ENCODE assay signal across 9 cellular contexts in the genomic region with DNA sequence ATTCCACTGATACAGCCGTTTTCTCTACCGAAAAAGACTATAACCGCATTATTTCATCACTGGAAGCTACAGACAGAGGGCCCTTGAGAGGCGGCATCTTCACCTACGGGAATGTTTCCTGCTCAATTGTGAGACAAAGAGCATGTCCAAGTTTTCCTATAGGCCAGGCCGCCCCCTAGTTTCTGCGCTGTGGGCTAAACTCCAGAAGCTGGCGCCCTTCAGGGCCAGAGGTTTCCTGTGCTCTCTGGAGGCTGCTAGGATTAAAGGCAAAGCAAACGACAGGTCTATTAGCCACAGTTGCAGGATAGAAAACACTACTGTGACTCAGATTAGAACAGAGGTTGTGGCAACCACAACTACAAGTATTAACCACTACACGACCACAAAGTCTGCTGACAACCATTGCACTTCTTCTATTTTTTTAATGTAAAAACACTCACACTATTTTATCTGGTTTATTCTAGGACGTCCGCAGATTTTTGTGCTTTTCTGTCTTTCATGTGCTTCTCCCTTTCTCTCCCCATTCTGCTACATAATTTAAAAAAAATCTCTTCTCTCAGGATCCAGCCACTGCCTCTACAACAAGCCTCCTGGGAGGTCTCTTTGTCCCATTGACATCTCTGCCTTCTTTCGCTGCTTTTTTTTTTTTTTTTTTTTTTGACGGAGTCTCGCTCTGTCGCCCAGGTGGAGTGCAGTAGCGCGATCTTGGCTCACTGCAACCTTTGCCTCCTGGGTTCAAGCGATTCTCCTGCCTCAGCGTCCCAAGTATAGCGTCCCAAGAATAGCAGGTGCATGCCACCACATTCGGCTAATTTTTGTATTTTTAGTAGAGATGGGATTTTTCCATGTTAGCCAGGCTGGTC. TPM values are rescaled to one million over a fixed set of nuclear protein-coding genes. Genes with fewer than 3 reads are reported as not detected.
A peak's percentile ranks its signal among the peaks of the same experiment; 100 is the strongest.
DNase-seq lines count a peak whose midpoint lies in the region; ATAC-seq, FAIRE-seq and TF ChIP-seq lines count a peak whose summit lies in the region.
"Not testable (repeated sequence)": the region's sequence is repeated elsewhere in the genome, so short reads cannot be mapped to it uniquely, and the experiment has no call there.
"Had no signal": no experiment of that assay in that cellular context is flagged by ENCODE, and none has a peak within 500 bp of the region (broad histone marks: within the 10 kb centered on the region; RNA-seq: fewer than 3 reads in every experiment).

No MANE protein-coding gene starts in this region.

- peaks cover 24% of the 10 kb centered on the region for H3K27me3 Mint-ChIP-seq in activated CD8-positive, alpha-beta T cell treated with anti-CD3 and anti-CD28 coated beads for 36 hours

- not testable (repeated sequence) for H3K27ac ChIP-seq in K562 (ENCODE audit: extremely low read depth, low read depth, low read length)

- not testable (repeated sequence) for H3K4me3 ChIP-seq in K562

- H3K79me2 ChIP-seq in K562 (ENCODE audit: control insufficient read depth, insufficient read depth, low read length): not testable (repeated sequence)

- in situ Hi-C loops in K562 (cut with MboI): loop anchor here (5.0 kb wide), 1 partner anchor 50 kb away; no protein-coding TSS in a partner anchor

- H3K36me3 ChIP-seq in K562 (ENCODE audit: control insufficient read depth, insufficient read depth, low read length): not testable (repeated sequence)

- peak overlapping the region; percentile 14 for H3K4me3 Mint-ChIP-seq in activated CD8-positive, alpha-beta T cell treated with anti-CD3 and anti-CD28 coated beads for 36 hours

- not testable (repeated sequence) for H3K9me3 ChIP-seq in K562 (replicated peaks; ENCODE audit: control insufficient read depth, insufficient read depth, low read depth, low read length)

- H3K4me1 Mint-ChIP-seq in activated CD8-positive, alpha-beta T cell treated with anti-CD3 and anti-CD28 coated beads for 36 hours (ENCODE audit: low read depth): peaks cover 28% of the 10 kb centered on the region

- not testable (repeated sequence) for FAIRE-seq in K562 (lab: Jason Lieb, UNC)

- H3K4me2 ChIP-seq in K562 (ENCODE audit: insufficient read depth, low read length): not testable (repeated sequence)

- not testable (repeated sequence) for H2AFZ ChIP-seq in K562 (ENCODE audit: low read depth, low read length)

- not testable (repeated sequence) for H3K9ac ChIP-seq in K562 (ENCODE audit: insufficient read depth in 1 of 2, low read depth in 2 of 2, low read length in 2 of 2)

- H3K36me3 Mint-ChIP-seq in activated CD8-positive, alpha-beta T cell treated with anti-CD3 and anti-CD28 coated beads for 36 hours (ENCODE audit: low read depth): not testable (repeated sequence)

- not testable (repeated sequence) for TF ChIP-seq RAD21 in K562 (CRISPR knock-in tag; conservative IDR thresholded peaks at IDR 0.05 in 1 of 2, IDR thresholded peaks at IDR 0.05 in 1 of 2)

- H3K27me3 ChIP-seq in K562 (ENCODE audit: control insufficient read depth in 2 of 2, insufficient read depth in 2 of 2, low read length in 2 of 2): not testable (repeated sequence)

- not testable (repeated sequence) for H4K20me1 ChIP-seq in K562 (replicated peaks; ENCODE audit: control insufficient read depth, insufficient read depth, low read length)

- not testable (repeated sequence) for ATAC-seq in activated CD8-positive, alpha-beta T cell treated with anti-CD3 and anti-CD28 coated beads for 36 hours; K562; stimulated activated naive CD8-positive, alpha-beta T cell treated with anti-CD3 and anti-CD28 coated beads, Interleukin-15, Interleukin-2, amounts not matched to agents 100 U/mL and 50 U/mL, for 24 hours

- intact Hi-C loops in activated CD8-positive, alpha-beta T cell treated with anti-CD3 and anti-CD28 coated beads for 36 hours (cut with micrococcal nuclease); K562 (cut with micrococcal nuclease): not testable (repeated sequence)

- peaks cover 0 to 15% of the 10 kb centered on the region in 2 experiments; a peak in 3 of 5 replicates for H3K4me1 ChIP-seq in K562 (replicated peaks in 1 of 2; ENCODE audit: control insufficient read depth in 2 of 2, insufficient read depth in 2 of 2, low read length in 2 of 2)

- not testable (repeated sequence) for H3K9me3 Mint-ChIP-seq in activated CD8-positive, alpha-beta T cell treated with anti-CD3 and anti-CD28 coated beads for 36 hours

- TF ChIP-seq POLR2A in K562 (conservative IDR thresholded peaks at IDR 0.05): not testable (repeated sequence)

- not testable (repeated sequence) for TF ChIP-seq EP300 in K562 (IDR thresholded peaks at IDR 0.05; ENCODE audit: low read length)

- peak; percentile 0 for DNase-seq in D341Med (ENCODE audit: low spot score)
- DNase-seq in GM20000 (ENCODE audit: low spot score): peak; percentile 56
- DNase-seq in LHCN-M2 (ENCODE audit: low read depth): peak; percentile 36
- peak; percentile 25 for DNase-seq in SIG-M5 (lab: John Stamatoyannopoulos, UW)
- peak; percentile 64 for DNase-seq in activated CD8-positive, alpha-beta T cell treated with anti-CD3 and anti-CD28 coated beads for 36 hours
- DNase-seq in K562 (ENCODE audit: extremely low read depth in 1 of 4, low spot score in 3 of 4): not testable (repeated sequence)
- peak; percentile 18 for DNase-seq in kidney tubule cell (ENCODE audit: low spot score)
- peak; percentile 15 for DNase-seq in stimulated activated naive CD8-positive, alpha-beta T cell treated with anti-CD3 and anti-CD28 coated beads, Interleukin-15, Interleukin-2, amounts not matched to agents 100 U/mL and 50 U/mL, for 24 hours

- not testable (repeated sequence) for TF ChIP-seq CTCF in GM20000 (IDR thresholded peaks at IDR 0.05; ENCODE audit: extremely low read depth, missing control alignments); activated CD8-positive, alpha-beta T cell treated with anti-CD3 and anti-CD28 coated beads for 36 hours (IDR thresholded peaks at IDR 0.05); K562 (IDR thresholded peaks at IDR 0.05 in 2 of 3, conservative IDR thresholded peaks at IDR 0.05 in 1 of 3; ENCODE audit: insufficient read depth in 2 of 3, low read depth in 1 of 3, low read length in 3 of 3)

- not testable (repeated sequence) for BruUV-seq in K562 (replicated peaks; lab: Mats Ljungman, UMichigan)

- POLR2A ChIA-PET in activated CD8-positive, alpha-beta T cell treated with anti-CD3 and anti-CD28 coated beads for 36 hours (lab: Charles Lee); K562 (lab: Yijun Ruan, JAX): not testable (repeated sequence)

- H3K27ac Mint-ChIP-seq in activated CD8-positive, alpha-beta T cell treated with anti-CD3 and anti-CD28 coated beads for 36 hours: peak overlapping the region; percentile 57

- WGBS in K562 (ENCODE audit: insufficient coverage, low coverage, missing lambda C conversion rate): 78% methylated on average over 18 of the region's 22 CpGs

- not testable (repeated sequence) for H3K9me1 ChIP-seq in K562 (ENCODE audit: control insufficient read depth, insufficient read depth, low read length)

- CTCF ChIA-PET in activated CD8-positive, alpha-beta T cell treated with anti-CD3 and anti-CD28 coated beads for 36 hours (lab: Charles Lee); K562 (lab: Yijun Ruan, JAX; ENCODE audit: low intra/inter-chr PET ratio): not testable (repeated sequence)

TF ChIP-seq in K562, 482 proteins besides CTCF, POLR2A, EP300 and RAD21:
- TF ChIP-seq, protein P1, sequence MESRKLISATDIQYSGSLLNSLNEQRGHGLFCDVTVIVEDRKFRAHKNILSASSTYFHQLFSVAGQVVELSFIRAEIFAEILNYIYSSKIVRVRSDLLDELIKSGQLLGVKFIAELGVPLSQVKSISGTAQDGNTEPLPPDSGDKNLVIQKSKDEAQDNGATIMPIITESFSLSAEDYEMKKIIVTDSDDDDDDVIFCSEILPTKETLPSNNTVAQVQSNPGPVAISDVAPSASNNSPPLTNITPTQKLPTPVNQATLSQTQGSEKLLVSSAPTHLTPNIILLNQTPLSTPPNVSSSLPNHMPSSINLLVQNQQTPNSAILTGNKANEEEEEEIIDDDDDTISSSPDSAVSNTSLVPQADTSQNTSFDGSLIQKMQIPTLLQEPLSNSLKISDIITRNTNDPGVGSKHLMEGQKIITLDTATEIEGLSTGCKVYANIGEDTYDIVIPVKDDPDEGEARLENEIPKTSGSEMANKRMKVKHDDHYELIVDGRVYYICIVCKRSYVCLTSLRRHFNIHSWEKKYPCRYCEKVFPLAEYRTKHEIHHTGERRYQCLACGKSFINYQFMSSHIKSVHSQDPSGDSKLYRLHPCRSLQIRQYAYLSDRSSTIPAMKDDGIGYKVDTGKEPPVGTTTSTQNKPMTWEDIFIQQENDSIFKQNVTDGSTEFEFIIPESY (CRISPR knock-in tag; IDR thresholded peaks at IDR 0.05): peak; percentile 79
- 0 out of 2 replicates have a peak, but pooled peaks have one; percentile 43 for TF ChIP-seq ZNF766 (CRISPR knock-in tag; conservative IDR thresholded peaks at IDR 0.05)

RNA-seq across cellular contexts. Expression of a gene that starts 10.1 kb away (rescaled TPM):
- under 0.01 TPM in 1 of 2 replicates, not detected in the other for total RNA-seq in LHCN-M2 (2014; rRNA removed)
- 19.4 TPM for polyA plus RNA-seq in LHCN-M2 (2012)
- 1,000 to 10,000 TPM in 1 of 2 experiments, 100 to 1,000 TPM in 1; 820 to 1,043 TPM for total RNA-seq in activated CD8-positive, alpha-beta T cell treated with anti-CD3 and anti-CD28 coated beads for 36 hours
- under 0.01 TPM in 2 replicates for total RNA-seq in K562 (2011; cell fraction: chromatin; rRNA removed; ENCODE audit: low replicate concordance)
- under 0.01 and 21,200 TPM in 2 replicates for total RNA-seq in K562 (2011; cell fraction: nucleolus; rRNA removed)
- under 0.01 and 24,158 TPM in 2 replicates for total RNA-seq in K562 (2011; cell fraction: nucleoplasm; rRNA removed)
- total RNA-seq in K562 (2014; rRNA removed): under 0.01 TPM in 2 replicates
- 28,565 and 32,823 TPM in 2 replicates for total RNA-seq in K562 (2014; rRNA removed; fragmentation: Illumina TruSeq; extraction: Trizol)
- total RNA-seq in K562 (2015; rRNA removed; fragmentation: Illumina TruSeq; extraction: Trizol): 20,456 and 27,045 TPM in 2 replicates
- 2,231 and 2,538 TPM in 2 replicates for total RNA-seq in K562 (2021)
- polyA plus RNA-seq in K562 (2011; rRNA removed): 83.9 TPM in 1 of 2 replicates, not detected in the other
- polyA plus RNA-seq in K562 (2011; cell fraction: cytosol; rRNA removed): under 0.01 TPM in 1 of 2 replicates, not detected in the other
- polyA plus RNA-seq in K562 (2011; cell fraction: nucleus; rRNA removed): under 0.01 and 1,424 TPM in 2 replicates
- polyA plus RNA-seq in K562 (2012): 25.1 TPM in 1 of 2 replicates, not detected in the other
- not detected in 2 replicates for polyA plus RNA-seq in K562 (2014; fragmentation: Illumina TruSeq; extraction: Trizol)
- 1 to 10 TPM in 1 of 2 experiments, not detected in 1; 3.0 TPM for polyA plus RNA-seq in K562 (2014; fragmentation: Nextera tagmentation; extraction: Ambion mirVana)
- not detected in 2 replicates for polyA plus RNA-seq in K562 (2014; rRNA removed)
- 10,756 and 20,531 TPM in 2 replicates for polyA minus RNA-seq in K562 (2011; rRNA and poly(A)+ RNA removed)
- 58,964 and 66,171 TPM in 2 replicates for polyA minus RNA-seq in K562 (2011; cell fraction: cytosol; rRNA and poly(A)+ RNA removed)
- 66,769 and 85,880 TPM in 2 replicates for polyA minus RNA-seq in K562 (2011; cell fraction: nucleus; rRNA and poly(A)+ RNA removed)
- polyA plus RNA-seq: psoas muscle had no signal
